25 cellular contexts compared by ENCODE assay signal in genomic region chr19:56949651-56950050, GRCh38.
"Had no signal": no experiment of that assay in that cellular context is flagged by ENCODE, and none has a peak within 500 bp of the region (broad histone marks: within the 10 kb centered on the region; RNA-seq: fewer than 3 reads in every experiment).

No MANE protein-coding gene starts in this region.

- DNase-seq: activated CD4-positive, alpha-beta memory T cell treated with anti-CD3 and anti-CD28 coated beads for 36 hours; activated CD4-positive, alpha-beta T cell treated with anti-CD3 and anti-CD28 coated beads for 36 hours; activated CD4-positive, alpha-beta T cell treated with anti-CD3 and anti-CD28 coated beads, Interleukin-2, amount 10 ng/mL, durations not matched to agents 24 days and 14 days; activated CD4-positive, CD25-positive, alpha-beta regulatory T cell; activated CD4-positive, CD25-positive, alpha-beta regulatory T cell treated with anti-CD3 and anti-CD28 coated beads, Interleukin-2, amount 50 U/mL, for 72 hours; activated CD8-positive, alpha-beta memory T cell treated with anti-CD3 and anti-CD28 coated beads, Interleukin-2, amount 10 ng/mL, durations not matched to agents 7 days and 5 days; activated CD8-positive, alpha-beta memory T cell treated with anti-CD3 and anti-CD28 coated beads, Interleukin-2, amount 50 U/mL, for 4 hours; activated CD8-positive, alpha-beta T cell treated with anti-CD3 and anti-CD28 coated beads, Interleukin-2, amount 10 ng/mL, durations not matched to agents 7 days and 5 days; activated effector memory CD4-positive, alpha-beta T cell treated with anti-CD3 and anti-CD28 coated beads, Interleukin-2, amount 50 U/mL, for 16 hours; activated naive CD4-positive, alpha-beta T cell treated with anti-CD3 and anti-CD28 coated beads for 36 hours; activated naive CD8-positive, alpha-beta T cell treated with anti-CD3 and anti-CD28 coated beads for 36 hours; activated naive CD8-positive, alpha-beta T cell treated with anti-CD3 and anti-CD28 coated beads, Interleukin-2, amount 50 U/mL, for 24 hours; activated T-cell treated with anti-CD3 and anti-CD28 coated beads, Interleukin-2, amount 50 U/mL, for 1 hour; activated T-cell treated with anti-CD3 and anti-CD28 coated beads, Interleukin-2, amount 50 U/mL, for 48 hours; brain microvascular endothelial cell; caudate nucleus; cortex of kidney; dermis blood vessel endothelial cell; effector CD4-positive, alpha-beta T cell; effector memory CD8-positive, alpha-beta T cell; erythroblast; foreskin keratinocyte; gastrocnemius medialis; T-helper 2 cell had no signal

- H3K4me1 ChIP-seq: esophagus muscularis mucosa, foreskin keratinocyte, gastrocnemius medialis had no signal

- H3K27ac ChIP-seq: brain microvascular endothelial cell, esophagus muscularis mucosa, foreskin keratinocyte, gastrocnemius medialis had no signal

- H3K4me3 ChIP-seq: esophagus muscularis mucosa, gastrocnemius medialis had no signal

- H3K27me3 ChIP-seq: brain microvascular endothelial cell, foreskin keratinocyte, gastrocnemius medialis had no signal

- H3K9me3 ChIP-seq: esophagus muscularis mucosa, gastrocnemius medialis had no signal

- H3K36me3 ChIP-seq: brain microvascular endothelial cell, esophagus muscularis mucosa, gastrocnemius medialis had no signal

- ATAC-seq: activated CD4-positive, alpha-beta T cell treated with anti-CD3 and anti-CD28 coated beads for 36 hours; activated CD8-positive, alpha-beta memory T cell treated with anti-CD3 and anti-CD28 coated beads, Interleukin-2, amount 10 ng/mL, durations not matched to agents 7 days and 5 days; activated CD8-positive, alpha-beta T cell treated with anti-CD3 and anti-CD28 coated beads, Interleukin-2, amount 10 ng/mL, durations not matched to agents 7 days and 5 days; activated naive CD8-positive, alpha-beta T cell treated with anti-CD3 and anti-CD28 coated beads, Interleukin-2, amount 50 U/mL, for 24 hours; effector memory CD8-positive, alpha-beta T cell; foreskin keratinocyte; gastrocnemius medialis had no signal
